Comparison of ENCODE assay signal across 1 cellular context in the genomic region with DNA sequence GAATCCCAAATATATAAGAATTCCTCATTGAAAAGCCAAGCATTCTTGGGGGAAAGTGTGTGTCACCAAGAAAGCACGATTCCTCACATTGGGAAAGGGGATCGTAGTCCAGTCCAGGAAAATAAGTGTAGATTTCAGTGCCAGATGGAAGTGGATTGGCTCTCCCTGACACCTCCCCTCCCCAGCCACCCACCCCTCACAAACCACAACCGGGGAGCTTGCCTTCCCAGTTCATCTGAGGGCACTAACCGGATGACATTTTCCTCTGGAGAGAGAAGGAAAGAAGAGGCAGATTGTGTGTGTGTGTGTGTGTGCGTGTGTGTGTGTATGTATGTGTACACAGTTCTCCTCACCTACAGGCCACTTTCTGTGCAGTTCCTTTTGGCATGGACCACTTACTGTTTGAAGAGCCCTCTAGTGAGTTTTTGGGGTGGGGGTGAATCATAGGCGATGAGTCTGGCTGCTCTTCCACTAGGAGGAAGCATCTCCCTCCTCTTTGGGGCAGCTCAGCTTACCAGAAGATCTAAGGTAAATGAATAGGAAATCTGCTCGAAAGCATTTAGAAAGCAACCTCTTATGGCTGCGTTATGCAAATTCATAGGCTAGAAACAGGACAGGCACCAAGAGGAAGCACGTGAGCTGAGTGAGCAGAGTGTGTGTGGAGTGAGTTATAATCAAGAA.
TF ChIP-seq lines count a peak whose summit lies in the region.

No MANE protein-coding gene starts in this region.

TF ChIP-seq in GM23338, 12 proteins besides CTCF, POLR2A, EP300 and RAD21 (continued from another document):
- TF ChIP-seq, protein P1, sequence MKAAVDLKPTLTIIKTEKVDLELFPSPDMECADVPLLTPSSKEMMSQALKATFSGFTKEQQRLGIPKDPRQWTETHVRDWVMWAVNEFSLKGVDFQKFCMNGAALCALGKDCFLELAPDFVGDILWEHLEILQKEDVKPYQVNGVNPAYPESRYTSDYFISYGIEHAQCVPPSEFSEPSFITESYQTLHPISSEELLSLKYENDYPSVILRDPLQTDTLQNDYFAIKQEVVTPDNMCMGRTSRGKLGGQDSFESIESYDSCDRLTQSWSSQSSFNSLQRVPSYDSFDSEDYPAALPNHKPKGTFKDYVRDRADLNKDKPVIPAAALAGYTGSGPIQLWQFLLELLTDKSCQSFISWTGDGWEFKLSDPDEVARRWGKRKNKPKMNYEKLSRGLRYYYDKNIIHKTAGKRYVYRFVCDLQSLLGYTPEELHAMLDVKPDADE (IDR thresholded peaks at IDR 0.05) = no peak
- TF ChIP-seq EZH2 (IDR thresholded peaks at IDR 0.05; ENCODE audit: low read depth, unreplicated experiment) (no peak), CREB1 (CRISPR knock-in tag; IDR thresholded peaks at IDR 0.05; ENCODE audit: low read depth) (no peak), NANOG (IDR thresholded peaks at IDR 0.05; ENCODE audit: borderline replicate concordance) (no peak), STAT1 (IDR thresholded peaks at IDR 0.05; ENCODE audit: unreplicated experiment) (no peak), EZH2phosphoT487 (IDR thresholded peaks at IDR 0.05; ENCODE audit: unreplicated experiment) (no peak), ZNF114 (CRISPR knock-in tag; IDR thresholded peaks at IDR 0.05) (no peak)
- TF ChIP-seq, protein P2, sequence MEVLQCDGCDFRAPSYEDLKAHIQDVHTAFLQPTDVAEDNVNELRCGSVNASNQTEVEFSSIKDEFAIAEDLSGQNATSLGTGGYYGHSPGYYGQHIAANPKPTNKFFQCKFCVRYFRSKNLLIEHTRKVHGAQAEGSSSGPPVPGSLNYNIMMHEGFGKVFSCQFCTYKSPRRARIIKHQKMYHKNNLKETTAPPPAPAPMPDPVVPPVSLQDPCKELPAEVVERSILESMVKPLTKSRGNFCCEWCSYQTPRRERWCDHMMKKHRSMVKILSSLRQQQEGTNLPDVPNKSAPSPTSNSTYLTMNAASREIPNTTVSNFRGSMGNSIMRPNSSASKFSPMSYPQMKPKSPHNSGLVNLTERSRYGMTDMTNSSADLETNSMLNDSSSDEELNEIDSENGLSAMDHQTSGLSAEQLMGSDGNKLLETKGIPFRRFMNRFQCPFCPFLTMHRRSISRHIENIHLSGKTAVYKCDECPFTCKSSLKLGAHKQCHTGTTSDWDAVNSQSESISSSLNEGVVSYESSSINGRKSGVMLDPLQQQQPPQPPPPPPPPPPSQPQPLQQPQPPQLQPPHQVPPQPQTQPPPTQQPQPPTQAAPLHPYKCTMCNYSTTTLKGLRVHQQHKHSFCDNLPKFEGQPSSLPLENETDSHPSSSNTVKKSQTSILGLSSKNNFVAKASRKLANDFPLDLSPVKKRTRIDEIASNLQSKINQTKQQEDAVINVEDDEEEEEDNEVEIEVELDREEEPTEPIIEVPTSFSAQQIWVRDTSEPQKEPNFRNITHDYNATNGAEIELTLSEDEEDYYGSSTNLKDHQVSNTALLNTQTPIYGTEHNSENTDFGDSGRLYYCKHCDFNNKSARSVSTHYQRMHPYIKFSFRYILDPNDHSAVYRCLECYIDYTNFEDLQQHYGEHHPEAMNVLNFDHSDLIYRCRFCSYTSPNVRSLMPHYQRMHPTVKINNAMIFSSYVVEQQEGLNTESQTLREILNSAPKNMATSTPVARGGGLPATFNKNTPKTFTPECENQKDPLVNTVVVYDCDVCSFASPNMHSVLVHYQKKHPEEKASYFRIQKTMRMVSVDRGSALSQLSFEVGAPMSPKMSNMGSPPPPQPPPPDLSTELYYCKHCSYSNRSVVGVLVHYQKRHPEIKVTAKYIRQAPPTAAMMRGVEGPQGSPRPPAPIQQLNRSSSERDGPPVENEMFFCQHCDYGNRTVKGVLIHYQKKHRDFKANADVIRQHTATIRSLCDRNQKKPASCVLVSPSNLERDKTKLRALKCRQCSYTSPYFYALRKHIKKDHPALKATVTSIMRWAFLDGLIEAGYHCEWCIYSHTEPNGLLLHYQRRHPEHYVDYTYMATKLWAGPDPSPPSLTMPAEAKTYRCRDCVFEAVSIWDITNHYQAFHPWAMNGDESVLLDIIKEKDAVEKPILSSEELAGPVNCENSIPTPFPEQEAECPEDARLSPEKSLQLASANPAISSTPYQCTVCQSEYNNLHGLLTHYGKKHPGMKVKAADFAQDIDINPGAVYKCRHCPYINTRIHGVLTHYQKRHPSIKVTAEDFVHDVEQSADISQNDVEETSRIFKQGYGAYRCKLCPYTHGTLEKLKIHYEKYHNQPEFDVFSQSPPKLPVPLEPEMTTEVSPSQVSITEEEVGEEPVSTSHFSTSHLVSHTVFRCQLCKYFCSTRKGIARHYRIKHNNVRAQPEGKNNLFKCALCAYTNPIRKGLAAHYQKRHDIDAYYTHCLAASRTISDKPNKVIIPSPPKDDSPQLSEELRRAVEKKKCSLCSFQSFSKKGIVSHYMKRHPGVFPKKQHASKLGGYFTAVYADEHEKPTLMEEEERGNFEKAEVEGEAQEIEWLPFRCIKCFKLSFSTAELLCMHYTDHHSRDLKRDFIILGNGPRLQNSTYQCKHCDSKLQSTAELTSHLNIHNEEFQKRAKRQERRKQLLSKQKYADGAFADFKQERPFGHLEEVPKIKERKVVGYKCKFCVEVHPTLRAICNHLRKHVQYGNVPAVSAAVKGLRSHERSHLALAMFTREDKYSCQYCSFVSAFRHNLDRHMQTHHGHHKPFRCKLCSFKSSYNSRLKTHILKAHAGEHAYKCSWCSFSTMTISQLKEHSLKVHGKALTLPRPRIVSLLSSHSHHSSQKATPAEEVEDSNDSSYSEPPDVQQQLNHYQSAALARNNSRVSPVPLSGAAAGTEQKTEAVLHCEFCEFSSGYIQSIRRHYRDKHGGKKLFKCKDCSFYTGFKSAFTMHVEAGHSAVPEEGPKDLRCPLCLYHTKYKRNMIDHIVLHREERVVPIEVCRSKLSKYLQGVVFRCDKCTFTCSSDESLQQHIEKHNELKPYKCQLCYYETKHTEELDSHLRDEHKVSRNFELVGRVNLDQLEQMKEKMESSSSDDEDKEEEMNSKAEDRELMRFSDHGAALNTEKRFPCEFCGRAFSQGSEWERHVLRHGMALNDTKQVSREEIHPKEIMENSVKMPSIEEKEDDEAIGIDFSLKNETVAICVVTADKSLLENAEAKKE (CRISPR knock-in tag; IDR thresholded peaks at IDR 0.05) = no peak
